ENCODE assay signal across 12 cellular contexts in genomic region chr15:82909080-82909815, GRCh38. TPM values are rescaled to one million over a fixed set of nuclear protein-coding genes. Genes with fewer than 3 reads are reported as not detected.
DNase-seq lines count a peak whose midpoint lies in the region; ATAC-seq and TF ChIP-seq lines count a peak whose summit lies in the region.
"Had no signal": no experiment of that assay in that cellular context is flagged by ENCODE, and none has a peak within 500 bp of the region (broad histone marks: within the 10 kb centered on the region; RNA-seq: fewer than 3 reads in every experiment).

No MANE protein-coding gene starts in this region.

- H3K27me3 Mint-ChIP-seq in MCF 10A (ENCODE audit: insufficient read depth, unreplicated experiment) (peaks cover 11% of the 10 kb centered on the region), endodermal cell (ENCODE audit: insufficient read depth) (no peaks in the 10 kb centered on the region), WTC11 (ENCODE audit: low read depth) (no peaks in the 10 kb centered on the region; the same call in 1 of the 2 replicates)

- H3K9ac ChIP-seq in mammary epithelial cell (ENCODE audit: insufficient read depth, low read length) (no peak overlapping the region), endodermal cell (ENCODE audit: extremely low read depth, low read length, poor library complexity, severe bottlenecking) (no peak overlapping the region)
- H3K9ac ChIP-seq: BLaER1 treated with 17β-estradiol and CSF1 and Interleukin-3, amounts not matched to agents 10 nM and 100 nM had no signal

- WGBS in mammary epithelial cell (ENCODE audit: low coverage, missing lambda C conversion rate): 98% methylated on average over 5 of the region's 6 CpGs
- WGBS in endodermal cell (ENCODE audit: insufficient coverage in 1 of 2, insufficient read length in 1 of 2), 2 experiments: 94 to 100% methylated on average over 4 to 6 of the region's 6 CpGs

- CTCF ChIA-PET in mammary epithelial cell (lab: Charles Lee; ENCODE audit: low non-redundant PET): no interaction called here
- CTCF ChIA-PET in MCF 10A (lab: Yijun Ruan, JAX): interaction anchor here (0.6 kb wide), 1 partner anchor 9 kb away, joined by 3 read pairs; no protein-coding TSS in a partner anchor
- CTCF ChIA-PET in WTC11 (lab: Charles Lee): no interaction called here

- H3K4me3 ChIP-seq in mammary epithelial cell (replicated peaks in 1 of 3; ENCODE audit: insufficient read depth in 1 of 3, low read depth in 2 of 3, low read length in 3 of 3) (no peak overlapping the region), endodermal cell (ENCODE audit: low read length) (peak overlapping the region; percentile 61)
- H3K4me3 ChIP-seq: BLaER1 treated with 17β-estradiol and CSF1 and Interleukin-3, amounts not matched to agents 10 nM and 100 nM had no signal

- H3K4me3 Mint-ChIP-seq in MCF 10A (ENCODE audit: unreplicated experiment): no peak overlapping the region
- no peak overlapping the region for H3K4me3 Mint-ChIP-seq in endodermal cell
- H3K4me3 Mint-ChIP-seq in WTC11: no peak overlapping the region
- H3K4me3 Mint-ChIP-seq: CD4-positive, alpha-beta T cell had no signal

- H3K27ac ChIP-seq in mammary epithelial cell (ENCODE audit: insufficient read depth, low read depth, low read length): no peak overlapping the region
- H3K27ac ChIP-seq in endodermal cell (ENCODE audit: low read depth, low read length): no peak overlapping the region
- H3K27ac ChIP-seq: BLaER1 treated with 17β-estradiol and CSF1 and Interleukin-3, amounts not matched to agents 10 nM and 100 nM had no signal

- no peaks in the 10 kb centered on the region for H4K20me1 ChIP-seq in mammary epithelial cell (ENCODE audit: insufficient read depth, low read length)

- no peaks in the 10 kb centered on the region for H3K4me1 ChIP-seq in mammary epithelial cell (ENCODE audit: insufficient read depth, low read length)
- H3K4me1 ChIP-seq in endodermal cell (ENCODE audit: control insufficient read depth, insufficient read depth, low read length): peaks cover 19% of the 10 kb centered on the region
- H3K4me1 ChIP-seq: BLaER1 treated with 17β-estradiol and CSF1 and Interleukin-3, amounts not matched to agents 10 nM and 100 nM had no signal

- no peak for ATAC-seq in WTC11
- ATAC-seq: HepG2 had no signal

- no peak for TF ChIP-seq CTCF in mammary epithelial cell (conservative IDR thresholded peaks at IDR 0.05 in 1 of 2, IDR thresholded peaks at IDR 0.05 in 1 of 2; ENCODE audit: extremely low read depth in 1 of 2, insufficient read depth in 1 of 2, low read depth in 1 of 2, low read length in 2 of 2)
- TF ChIP-seq CTCF in MCF 10A (IDR thresholded peaks at IDR 0.05; ENCODE audit: unreplicated experiment): no peak
- TF ChIP-seq CTCF in endodermal cell (conservative IDR thresholded peaks at IDR 0.05): no peak
- TF ChIP-seq CTCF in WTC11 (IDR thresholded peaks at IDR 0.05): no peak

- BruUV-seq in mammary epithelial cell (replicated peaks; lab: Mats Ljungman, UMichigan): no TSS peak
- no TSS peak for BruUV-seq in MCF 10A (replicated peaks; lab: Mats Ljungman, UMichigan)

- dilution Hi-C loops in mammary epithelial cell (cut with HindIII; ENCODE audit: low sequenced_read_pairs): no loop called here

- no peak overlapping the region for H3K4me2 ChIP-seq in mammary epithelial cell (ENCODE audit: insufficient read depth, low read depth, low read length)
- H3K4me2 ChIP-seq: BLaER1 treated with 17β-estradiol and CSF1 and Interleukin-3, amounts not matched to agents 10 nM and 100 nM had no signal

- H3K4me1 Mint-ChIP-seq in MCF 10A (ENCODE audit: insufficient read depth, unreplicated experiment) (no peaks in the 10 kb centered on the region), endodermal cell (peaks cover 41% of the 10 kb centered on the region), WTC11 (peaks cover 5% of the 10 kb centered on the region; the same call in 1 of the 2 replicates)

- H3K36me3 Mint-ChIP-seq in MCF 10A (ENCODE audit: insufficient read depth, unreplicated experiment) (peaks cover 16% of the 10 kb centered on the region), endodermal cell (ENCODE audit: low read depth) (peaks cover 14% of the 10 kb centered on the region), WTC11 (peaks cover 9% of the 10 kb centered on the region)

- H3K36me3 ChIP-seq in mammary epithelial cell (ENCODE audit: insufficient read depth, low read length): no peaks in the 10 kb centered on the region
- peaks cover 6% of the 10 kb centered on the region for H3K36me3 ChIP-seq in endodermal cell (ENCODE audit: control insufficient read depth, insufficient read depth, low read length)

- H3K27me3 ChIP-seq in mammary epithelial cell (ENCODE audit: insufficient read depth, low read length): no peaks in the 10 kb centered on the region
- H3K27me3 ChIP-seq in endodermal cell (ENCODE audit: control insufficient read depth, insufficient read depth, low read length, poor library complexity, severe bottlenecking): no peaks in the 10 kb centered on the region
- H3K27me3 ChIP-seq: BLaER1 treated with 17β-estradiol and CSF1 and Interleukin-3, amounts not matched to agents 10 nM and 100 nM had no signal

- POLR2A ChIA-PET in MCF 10A (lab: Yijun Ruan, JAX): no interaction called here
- POLR2A ChIA-PET in WTC11 (lab: Charles Lee): no interaction called here

- no peak overlapping the region for H2AFZ ChIP-seq in mammary epithelial cell (ENCODE audit: low read depth, low read length)

- DNase-seq in mammary epithelial cell (peak; percentile 9), MCF 10A (ENCODE audit: unreplicated experiment) (no peak), MV-4-11 (lab: John Stamatoyannopoulos, UW) (peak; percentile 22), endodermal cell (no peak), GOT3 (lab: John Stamatoyannopoulos, UW) (no peak), WTC11 (ENCODE audit: low spot score) (no peak), HCEC 1CT (no peak), medulla oblongata (ENCODE audit: extremely low spot score) (no peak)
- DNase-seq: ACHN; CD4-positive, alpha-beta T cell had no signal

- H3K27ac Mint-ChIP-seq in MCF 10A (ENCODE audit: low read depth, unreplicated experiment): no peak overlapping the region
- peak overlapping the region; percentile 45 for H3K27ac Mint-ChIP-seq in endodermal cell
- H3K27ac Mint-ChIP-seq in WTC11: no peak overlapping the region
- H3K27ac Mint-ChIP-seq: CD4-positive, alpha-beta T cell had no signal

- intact Hi-C loops in mammary epithelial cell (cut with micrococcal nuclease) (no loop called here), MCF 10A (cut with micrococcal nuclease) (no loop called here)

- peaks cover 22% of the 10 kb centered on the region for H3K9me3 Mint-ChIP-seq in MCF 10A (ENCODE audit: unreplicated experiment)
- peaks cover 43% of the 10 kb centered on the region for H3K9me3 Mint-ChIP-seq in endodermal cell
- H3K9me3 Mint-ChIP-seq in WTC11: peaks cover 19% of the 10 kb centered on the region

- peaks cover 10% of the 10 kb centered on the region for H3K9me3 ChIP-seq in mammary epithelial cell (replicated peaks; ENCODE audit: insufficient read depth, low read length)
- H3K9me3 ChIP-seq in endodermal cell (ENCODE audit: control insufficient read depth, low read length): peaks cover 56% of the 10 kb centered on the region

- in situ Hi-C loops in mammary epithelial cell (cut with MboI; ENCODE audit: low sequenced_read_pairs in 2 of 2): no loop called here

- H3K79me2 ChIP-seq in mammary epithelial cell (ENCODE audit: insufficient read depth, low read length): no peaks in the 10 kb centered on the region

TF ChIP-seq in WTC11, 78 proteins besides CTCF, POLR2A, EP300 and RAD21:
- TF ChIP-seq ZNF219 (CRISPR knock-in tag; IDR thresholded peaks at IDR 0.05; ENCODE audit: borderline replicate concordance) (no peak), E2F5 (CRISPR knock-in tag; IDR thresholded peaks at IDR 0.05) (no peak)
- TF ChIP-seq, protein P1, sequence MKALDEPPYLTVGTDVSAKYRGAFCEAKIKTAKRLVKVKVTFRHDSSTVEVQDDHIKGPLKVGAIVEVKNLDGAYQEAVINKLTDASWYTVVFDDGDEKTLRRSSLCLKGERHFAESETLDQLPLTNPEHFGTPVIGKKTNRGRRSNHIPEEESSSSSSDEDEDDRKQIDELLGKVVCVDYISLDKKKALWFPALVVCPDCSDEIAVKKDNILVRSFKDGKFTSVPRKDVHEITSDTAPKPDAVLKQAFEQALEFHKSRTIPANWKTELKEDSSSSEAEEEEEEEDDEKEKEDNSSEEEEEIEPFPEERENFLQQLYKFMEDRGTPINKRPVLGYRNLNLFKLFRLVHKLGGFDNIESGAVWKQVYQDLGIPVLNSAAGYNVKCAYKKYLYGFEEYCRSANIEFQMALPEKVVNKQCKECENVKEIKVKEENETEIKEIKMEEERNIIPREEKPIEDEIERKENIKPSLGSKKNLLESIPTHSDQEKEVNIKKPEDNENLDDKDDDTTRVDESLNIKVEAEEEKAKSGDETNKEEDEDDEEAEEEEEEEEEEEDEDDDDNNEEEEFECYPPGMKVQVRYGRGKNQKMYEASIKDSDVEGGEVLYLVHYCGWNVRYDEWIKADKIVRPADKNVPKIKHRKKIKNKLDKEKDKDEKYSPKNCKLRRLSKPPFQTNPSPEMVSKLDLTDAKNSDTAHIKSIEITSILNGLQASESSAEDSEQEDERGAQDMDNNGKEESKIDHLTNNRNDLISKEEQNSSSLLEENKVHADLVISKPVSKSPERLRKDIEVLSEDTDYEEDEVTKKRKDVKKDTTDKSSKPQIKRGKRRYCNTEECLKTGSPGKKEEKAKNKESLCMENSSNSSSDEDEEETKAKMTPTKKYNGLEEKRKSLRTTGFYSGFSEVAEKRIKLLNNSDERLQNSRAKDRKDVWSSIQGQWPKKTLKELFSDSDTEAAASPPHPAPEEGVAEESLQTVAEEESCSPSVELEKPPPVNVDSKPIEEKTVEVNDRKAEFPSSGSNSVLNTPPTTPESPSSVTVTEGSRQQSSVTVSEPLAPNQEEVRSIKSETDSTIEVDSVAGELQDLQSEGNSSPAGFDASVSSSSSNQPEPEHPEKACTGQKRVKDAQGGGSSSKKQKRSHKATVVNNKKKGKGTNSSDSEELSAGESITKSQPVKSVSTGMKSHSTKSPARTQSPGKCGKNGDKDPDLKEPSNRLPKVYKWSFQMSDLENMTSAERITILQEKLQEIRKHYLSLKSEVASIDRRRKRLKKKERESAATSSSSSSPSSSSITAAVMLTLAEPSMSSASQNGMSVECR (CRISPR knock-in tag; IDR thresholded peaks at IDR 0.05; ENCODE audit: borderline replicate concordance): no peak
TF ChIP-seq in WTC11: peak in this region for 0.

RNA-seq across cellular contexts. Expression of gene HOMER2, which starts 43.3 kb away (rescaled TPM):
- 10 to 100 TPM; 22.9 to 30.0 TPM for total RNA-seq in mammary epithelial cell
- polyA plus RNA-seq in mammary epithelial cell: 14.9 TPM
- polyA minus RNA-seq in mammary epithelial cell: 1.6 TPM
- 8.8 and 17.0 TPM in 2 replicates for total RNA-seq in MCF 10A (2022)
- total RNA-seq in endodermal cell: 10 to 100 TPM; 31.8 to 32.7 TPM
- polyA plus RNA-seq in endodermal cell (2013, experiment 1 of 2): 14.5 TPM
- polyA plus RNA-seq in endodermal cell (2013, experiment 2 of 2): 13.2 TPM
- total RNA-seq in WTC11 (2021): 11.7 to 17.4 TPM (median 12.1 TPM) in 3 replicates

Comparison
In these comparisons a context has a peak if more than half of its experiments do, and no peak if none do; other contexts are left out.
1. DNase-seq: peak in mammary epithelial cell (single experiment) and MV-4-11 (single experiment); none in MCF 10A (single experiment), endodermal cell (single experiment), GOT3 (single experiment), WTC11 (single experiment), HCEC 1CT (single experiment) and medulla oblongata (single experiment).